ENCODE assay signal across 8 cellular contexts in the genomic region with DNA sequence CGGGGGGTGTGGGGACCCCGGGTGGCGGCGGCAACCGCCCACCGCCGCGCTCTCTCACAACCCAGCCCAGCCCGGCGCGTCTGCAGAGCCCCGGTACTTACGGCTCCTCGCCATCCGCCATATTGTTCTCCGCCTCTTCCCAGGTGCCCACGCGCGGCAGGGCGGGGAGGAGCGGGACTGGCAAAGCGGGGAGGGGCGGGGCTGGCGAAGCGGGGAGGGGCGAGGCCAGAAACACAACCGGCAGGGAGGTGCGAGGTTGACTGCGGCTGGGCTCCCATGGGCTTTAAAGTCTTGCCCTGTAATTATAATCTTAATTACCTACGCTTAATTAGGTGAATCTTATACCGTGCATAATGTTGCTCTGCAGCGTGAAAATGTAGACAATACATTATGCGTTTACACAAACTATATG. TPM values are rescaled to one million over a fixed set of nuclear protein-coding genes. Genes with fewer than 3 reads are reported as not detected.
A peak's percentile ranks its signal among the peaks of the same experiment; 100 is the strongest.
DNase-seq lines count a peak whose midpoint lies in the region; FAIRE-seq and TF ChIP-seq lines count a peak whose summit lies in the region.

A gene (minus strand): TSS at position 133 of the 412 bp plus-strand sequence. CDS start 12 bp downstream, at position 121.

- H3K79me1 ChIP-seq in neuronal stem cell (ENCODE audit: low read depth, low read length) = peaks cover 4% of the 10 kb centered on the region

- H4K91ac ChIP-seq in neuronal stem cell (ENCODE audit: low read depth, low read length, poor library complexity) = no peak within 1 kb of the TSS

- H3K18ac ChIP-seq in neuronal stem cell (ENCODE audit: low read length) = peak within 1 kb of the TSS; percentile 73

- peak within 1 kb of the TSS; percentile 85 for H2AFZ ChIP-seq in neuronal stem cell (ENCODE audit: low read length)

- peak; percentile 85 for DNase-seq in EL
- peak; percentile 78 for DNase-seq in H54 (ENCODE audit: insufficient read length, low spot score)
- peak; percentile 82 for DNase-seq in MG63
- peak; percentile 86 for DNase-seq in SK-MEL-5 (ENCODE audit: low read depth, low spot score)
- peak; percentile 79 to 93 (median 85) for DNase-seq in activated naive CD4-positive, alpha-beta T cell (lab: John Stamatoyannopoulos, UW)
- DNase-seq in frontal cortex (ENCODE audit: low spot score in 2 of 2) = peak; percentile 84 to 85
- DNase-seq in neuronal stem cell (ENCODE audit: low spot score) = peak; percentile 77

- H3K27ac ChIP-seq in neuronal stem cell (replicated peaks; ENCODE audit: low read length) (no peak within 1 kb of the TSS), subcutaneous abdominal adipose tissue (ENCODE audit: low read depth, low read length) (peak within 1 kb of the TSS; percentile 65)

- H3K4me3 ChIP-seq in MG63 = peak within 1 kb of the TSS; percentile 60
- peak within 1 kb of the TSS; percentile 87 to 89 for H3K4me3 ChIP-seq in neuronal stem cell (ENCODE audit: low read length in 2 of 2)
- H3K4me3 ChIP-seq in subcutaneous abdominal adipose tissue (ENCODE audit: low read depth in 1 of 5, low read length in 5 of 5) = peak within 1 kb of the TSS; percentile 75 to 85 (median 80)

- H3K4me1 ChIP-seq in neuronal stem cell (ENCODE audit: control insufficient read depth in 2 of 2, insufficient read depth in 1 of 2, low read depth in 1 of 2, low read length in 2 of 2) = peaks cover 5 to 21% of the 10 kb centered on the region in 2 donors
- peaks cover 9 to 49% (median 46%) of the 10 kb centered on the region in 5 donors for H3K4me1 ChIP-seq in subcutaneous abdominal adipose tissue (ENCODE audit: control insufficient read depth in 5 of 5, insufficient read depth in 5 of 5, low read length in 5 of 5)

- H3K23ac ChIP-seq in neuronal stem cell (ENCODE audit: low read depth, low read length, poor library complexity) = peak within 1 kb of the TSS; percentile 96

- peak; percentile 91 for TF ChIP-seq POLR2A in H54 (IDR thresholded peaks at IDR 0.05; ENCODE audit: low read depth, low read length)

- H3K4ac ChIP-seq in neuronal stem cell (ENCODE audit: low read length) = no peak within 1 kb of the TSS

- H2BK15ac ChIP-seq in neuronal stem cell (ENCODE audit: low read length) = no peak within 1 kb of the TSS

- H3K4me2 ChIP-seq in neuronal stem cell (ENCODE audit: insufficient read depth, low read length, poor library complexity, severe bottlenecking) = peak within 1 kb of the TSS; percentile 59

- H3K27me3 ChIP-seq in MG63 (no peaks in the 10 kb centered on the region), neuronal stem cell (ENCODE audit: control insufficient read depth in 3 of 3, insufficient read depth in 3 of 3, low read depth in 1 of 3, low read length in 3 of 3) (no peaks in the 10 kb centered on the region), subcutaneous abdominal adipose tissue (ENCODE audit: control insufficient read depth in 5 of 5, insufficient read depth in 4 of 5, low read length in 5 of 5) (no peaks in the 10 kb centered on the region)

- no peak within 1 kb of the TSS for H2BK5ac ChIP-seq in neuronal stem cell (ENCODE audit: low read length)

- no peak within 1 kb of the TSS for H3K14ac ChIP-seq in neuronal stem cell (ENCODE audit: low read length)

- no peak within 1 kb of the TSS for H2AK5ac ChIP-seq in neuronal stem cell (ENCODE audit: low read depth, low read length)

- H4K8ac ChIP-seq in neuronal stem cell (ENCODE audit: low read depth, low read length) = no peak within 1 kb of the TSS

- H2BK120ac ChIP-seq in neuronal stem cell (ENCODE audit: low read depth, low read length) = peak within 1 kb of the TSS; percentile 73

- H3K36me3 ChIP-seq in MG63 = peaks cover 3% of the 10 kb centered on the region; the same call in 1 of the 2 replicates
- peaks cover 0 to 30% of the 10 kb centered on the region in 2 donors for H3K36me3 ChIP-seq in neuronal stem cell (replicated peaks in 1 of 2; ENCODE audit: control insufficient read depth in 2 of 2, insufficient read depth in 2 of 2, low read length in 2 of 2)
- no peaks in the 10 kb centered on the region for H3K36me3 ChIP-seq in subcutaneous abdominal adipose tissue (ENCODE audit: control insufficient read depth in 5 of 5, insufficient read depth in 5 of 5, low read length in 5 of 5)

- H3K9ac ChIP-seq in neuronal stem cell (ENCODE audit: low read depth, low read length, poor library complexity) (peak within 1 kb of the TSS; percentile 65), subcutaneous abdominal adipose tissue (ENCODE audit: low read length in 5 of 5) (peak within 1 kb of the TSS; percentile 69 to 85 (median 75))

- WGBS in neuronal stem cell (ENCODE audit: extremely low coverage in 2 of 2, insufficient read length in 2 of 2, insufficient replicate concordance in 1 of 2), 2 donors = no CpG with 5 or more reads among the region's 33 CpGs

- H2BK12ac ChIP-seq in neuronal stem cell (ENCODE audit: low read length) = no peak within 1 kb of the TSS

- H3K9me3 ChIP-seq in MG63 = no peaks in the 10 kb centered on the region
- H3K9me3 ChIP-seq in neuronal stem cell (replicated peaks in 1 of 2; ENCODE audit: control insufficient read depth in 2 of 2, insufficient read depth in 1 of 2, low read depth in 1 of 2, low read length in 2 of 2) = no peaks in the 10 kb centered on the region
- H3K9me3 ChIP-seq in subcutaneous abdominal adipose tissue (ENCODE audit: control insufficient read depth in 5 of 5, low read length in 5 of 5) = no peaks in the 10 kb centered on the region

- in situ Hi-C loops in SK-MEL-5 (cut with HindIII; ENCODE audit: low pct_unique_long_range_greater_than_20kb, low sequenced_read_pairs) = no loop called here

- no peak for FAIRE-seq in H54 (lab: Jason Lieb, UNC)
- FAIRE-seq in frontal cortex (lab: Jason Lieb, UNC) = no peak

RNA-seq across cellular contexts. Expression of the gene that starts here (rescaled TPM):
- total RNA-seq in MG63 (2014; rRNA removed; shearing (Covaris generic); ENCODE audit: low replicate concordance) = 47.2 and 47.4 TPM in 2 replicates
- 58.8 and 63.8 TPM in 2 replicates for total RNA-seq in SK-MEL-5 (2014; rRNA removed; shearing (Covaris generic))
- polyA plus RNA-seq in SK-MEL-5 (2015; cell fraction: cytosol; rRNA removed) = 36.5 and 38.1 TPM in 2 replicates
- polyA plus RNA-seq in SK-MEL-5 (2015; cell fraction: nucleus; rRNA removed) = 114 and 124 TPM in 2 replicates
- 105 TPM for total RNA-seq in frontal cortex
- polyA plus RNA-seq in neuronal stem cell (2013, experiment 1 of 2) = 43.6 TPM
- polyA plus RNA-seq in neuronal stem cell (2013, experiment 2 of 2) = 45.6 TPM
